Comparison of ENCODE assay signal across 13 cellular contexts in the genomic region with DNA sequence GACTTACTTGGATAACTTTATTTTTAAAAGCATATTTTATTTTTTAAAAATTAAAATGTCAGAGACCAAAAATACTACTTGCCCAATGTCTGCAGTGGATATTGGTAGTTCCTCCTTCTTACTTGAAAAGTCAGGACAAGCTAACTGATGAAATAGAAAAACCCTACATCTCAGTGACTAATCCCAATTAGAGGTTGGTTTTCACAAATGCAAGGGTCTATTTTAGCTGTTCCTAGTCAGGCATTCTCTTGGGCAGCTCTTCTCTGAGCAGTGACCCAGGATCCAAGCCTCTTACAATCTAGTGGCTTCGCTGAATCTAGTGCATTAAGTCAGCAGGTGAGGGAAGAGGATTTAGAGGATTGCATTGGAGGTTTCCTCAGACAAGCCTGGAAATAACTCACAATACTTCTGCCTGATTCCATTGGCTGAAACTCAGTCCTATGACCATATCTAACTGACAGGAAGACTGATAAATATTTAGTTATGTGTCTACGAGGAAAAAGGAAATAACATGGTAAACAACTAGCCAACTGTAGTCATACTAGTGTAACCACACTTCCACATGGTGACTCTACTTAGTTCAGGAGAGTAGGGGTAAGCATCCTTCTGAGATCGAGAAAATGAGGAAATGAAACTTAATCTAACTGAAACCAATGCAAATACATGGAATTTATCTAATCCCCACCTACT. TPM values are rescaled to one million over a fixed set of nuclear protein-coding genes. Genes with fewer than 3 reads are reported as not detected.
DNase-seq lines count a peak whose midpoint lies in the region; ATAC-seq and TF ChIP-seq lines count a peak whose summit lies in the region.
"Had no signal": no experiment of that assay in that cellular context is flagged by ENCODE, and none has a peak within 500 bp of the region (broad histone marks: within the 10 kb centered on the region; RNA-seq: fewer than 3 reads in every experiment).

No MANE protein-coding gene starts in this region.

- no peaks in the 10 kb centered on the region for H3K27me3 Mint-ChIP-seq in activated T-cell treated with anti-CD3 and anti-CD28 coated beads, Interleukin-2, amount 50 U/mL, for 4 hours (ENCODE audit: low read depth)
- H3K27me3 Mint-ChIP-seq: effector memory CD8-positive, alpha-beta T cell had no signal

- H3K4me2 ChIP-seq in DOHH2 (ENCODE audit: low read length): peak overlapping the region; percentile 44

- 67 to 82% methylated on average over 2 to 3 of the region's 3 CpGs for WGBS in gastroesophageal sphincter (ENCODE audit: low coverage in 1 of 2), 2 donors

- TF ChIP-seq CTCF in DOHH2 (IDR thresholded peaks at IDR 0.05; ENCODE audit: low read depth, low read length, poor library complexity, severe bottlenecking): no peak
- TF ChIP-seq CTCF in gastroesophageal sphincter (IDR thresholded peaks at IDR 0.05): no peak

- no peaks in the 10 kb centered on the region for H4K20me1 ChIP-seq in DOHH2 (ENCODE audit: control insufficient read depth, insufficient read depth, low read depth, low read length)

- peak; percentile 46 for DNase-seq in SKM-1 (lab: John Stamatoyannopoulos, UW; ENCODE audit: unreplicated experiment)
- DNase-seq in DMS153 treated with DMSO at 0.1 percent for 48 hours (lab: John Stamatoyannopoulos, UW; ENCODE audit: unreplicated experiment): no peak
- DNase-seq in foreskin melanocyte: no peak
- no peak for DNase-seq in activated T-cell treated with anti-CD3 and anti-CD28 coated beads, Interleukin-2, amount 50 U/mL, for 4 hours
- DNase-seq: effector memory CD8-positive, alpha-beta T cell; H7; mesenchymal stem cell had no signal

- H3K36me3 ChIP-seq in DOHH2 (ENCODE audit: control insufficient read depth, low read length) (no peaks in the 10 kb centered on the region), gastroesophageal sphincter (no peaks in the 10 kb centered on the region)
- H3K36me3 ChIP-seq: SJSA1, thoracic aorta had no signal

- no peaks in the 10 kb centered on the region for H3K9me2 ChIP-seq in DOHH2 (replicated peaks; ENCODE audit: control insufficient read depth, low read length)

- 0 out of 2 replicates have a peak, but pooled peaks cover 3% of the 10 kb centered on the region for H3F3A ChIP-seq in DOHH2 (ENCODE audit: control insufficient read depth, insufficient read depth)

- TF ChIP-seq POLR2A in gastroesophageal sphincter (IDR thresholded peaks at IDR 0.05): no peak

- no peaks in the 10 kb centered on the region for H3K79me2 ChIP-seq in DOHH2 (ENCODE audit: control insufficient read depth, low read length)

- H3K4me1 ChIP-seq in DOHH2 (ENCODE audit: control insufficient read depth, low read length) (peaks cover 20% of the 10 kb centered on the region), gastroesophageal sphincter (no peaks in the 10 kb centered on the region)
- H3K4me1 ChIP-seq: SJSA1 had no signal

- ATAC-seq in GM21381 (IDR thresholded peaks at IDR 0.05; ENCODE audit: unreplicated experiment) (peak; percentile 46), HG03196 (IDR thresholded peaks at IDR 0.05; ENCODE audit: unreplicated experiment) (peak; percentile 61), gastroesophageal sphincter (no peak)
- ATAC-seq in activated T-cell treated with anti-CD3 and anti-CD28 coated beads, Interleukin-2, amount 50 U/mL, for 4 hours: no peak
- ATAC-seq: effector memory CD8-positive, alpha-beta T cell had no signal

- H3K27ac ChIP-seq in DOHH2 (ENCODE audit: low read depth, low read length) (no peak overlapping the region), gastroesophageal sphincter (no peak overlapping the region)
- H3K27ac ChIP-seq: SJSA1, thoracic aorta had no signal

- no peak for TF ChIP-seq EP300 in gastroesophageal sphincter (IDR thresholded peaks at IDR 0.05)

- H3K27me3 ChIP-seq in DOHH2 (ENCODE audit: control insufficient read depth, low read length) (peaks cover 6% of the 10 kb centered on the region; the same call in 1 of the 2 replicates), gastroesophageal sphincter (no peaks in the 10 kb centered on the region)

- no peaks in the 10 kb centered on the region for H3K36me3 Mint-ChIP-seq in activated T-cell treated with anti-CD3 and anti-CD28 coated beads, Interleukin-2, amount 50 U/mL, for 4 hours (ENCODE audit: insufficient read depth)

- no peak overlapping the region for H3K4me3 Mint-ChIP-seq in activated T-cell treated with anti-CD3 and anti-CD28 coated beads, Interleukin-2, amount 50 U/mL, for 4 hours
- H3K4me3 Mint-ChIP-seq: effector memory CD8-positive, alpha-beta T cell had no signal

- H3K9me3 ChIP-seq in DOHH2 (ENCODE audit: control insufficient read depth, insufficient read depth, low read length) (no peaks in the 10 kb centered on the region), gastroesophageal sphincter (no peaks in the 10 kb centered on the region)
- H3K9me3 ChIP-seq: SJSA1, thoracic aorta had no signal

- H3K9me3 Mint-ChIP-seq in activated T-cell treated with anti-CD3 and anti-CD28 coated beads, Interleukin-2, amount 50 U/mL, for 4 hours: no peaks in the 10 kb centered on the region
- H3K9me3 Mint-ChIP-seq: effector memory CD8-positive, alpha-beta T cell had no signal

- peak overlapping the region; percentile 21 for H3K4me3 ChIP-seq in DOHH2 (ENCODE audit: low read length)
- no peak overlapping the region for H3K4me3 ChIP-seq in gastroesophageal sphincter
- H3K4me3 ChIP-seq: SJSA1, thoracic aorta had no signal

- peaks cover 16% of the 10 kb centered on the region for H3K4me1 Mint-ChIP-seq in activated T-cell treated with anti-CD3 and anti-CD28 coated beads, Interleukin-2, amount 50 U/mL, for 4 hours (ENCODE audit: low read depth)

RNA-seq across cellular contexts. Expression of a gene that starts 34.2 kb away (rescaled TPM):
- 10 to 100 TPM; 14.4 to 44.5 (median 23.6) TPM for total RNA-seq in gastroesophageal sphincter
- total RNA-seq in activated T-cell treated with anti-CD3 and anti-CD28 coated beads, Interleukin-2, amount 50 U/mL, for 4 hours: 10 to 100 TPM; 21.6 to 24.8 (median 21.9) TPM

Comparison
In these comparisons a context has a peak if more than half of its experiments do, and no peak if none do; other contexts are left out.
1. ATAC-seq: peak in GM21381 (single experiment) and HG03196 (single experiment); none in gastroesophageal sphincter (single experiment) and activated T-cell treated with anti-CD3 and anti-CD28 coated beads, Interleukin-2, amount 50 U/mL, for 4 hours (0 of 2).